ENCODE assay signal across 7 cellular contexts in the genomic region with DNA sequence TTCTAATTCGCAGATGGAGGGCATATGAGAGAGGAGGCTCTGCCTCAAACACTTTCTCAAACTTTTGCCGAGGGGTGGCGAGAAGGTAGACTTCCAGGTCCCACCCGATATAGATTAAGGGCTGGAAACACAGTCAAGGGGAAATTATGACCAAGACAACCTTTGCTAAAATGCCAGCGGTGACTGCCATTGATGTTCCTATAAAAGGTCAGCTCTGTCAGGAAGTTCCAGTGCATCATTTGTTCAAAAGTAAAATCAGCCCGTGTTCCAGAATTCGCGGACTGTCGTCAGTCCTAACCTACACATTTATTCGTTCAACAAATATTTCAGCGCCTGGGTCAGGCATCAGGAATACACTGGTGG. TPM values are rescaled to one million over a fixed set of nuclear protein-coding genes. Genes with fewer than 3 reads are reported as not detected.
DNase-seq lines count a peak whose midpoint lies in the region; ATAC-seq and TF ChIP-seq lines count a peak whose summit lies in the region.

No MANE protein-coding gene starts in this region.

- no peaks in the 10 kb centered on the region for H3K27me3 Mint-ChIP-seq in H9 (ENCODE audit: low read depth)

- H4K20me1 ChIP-seq in H9 (ENCODE audit: control insufficient read depth, insufficient read depth, insufficient read length) (no peaks in the 10 kb centered on the region), osteoblast (ENCODE audit: insufficient read depth, low read length) (peaks cover 33% of the 10 kb centered on the region)

- H2AK5ac ChIP-seq in H9 (ENCODE audit: insufficient read length, low read length) = no peak overlapping the region

- H3K27ac ChIP-seq in H9 (ENCODE audit: insufficient read length, low read depth, low read length) = peak overlapping the region; percentile 11
- peak overlapping the region; percentile 93 for H3K27ac ChIP-seq in SJCRH30
- peak overlapping the region; percentile 92 for H3K27ac ChIP-seq in osteoblast (ENCODE audit: low read depth, low read length)

- H4K5ac ChIP-seq in H9 (ENCODE audit: insufficient read length, low read depth, low read length) = peak overlapping the region; percentile 79

- no peaks in the 10 kb centered on the region; a peak in 1 of 5 replicates for H3K9me3 Mint-ChIP-seq in H9

- H3K4ac ChIP-seq in H9 (ENCODE audit: low read depth, low read length) = no peak overlapping the region

- H3K9me3 ChIP-seq in H9 (ENCODE audit: control insufficient read depth, low read depth, low read length) (no peaks in the 10 kb centered on the region), SJCRH30 (replicated peaks) (no peaks in the 10 kb centered on the region), osteoblast (ENCODE audit: low read depth, low read length) (no peaks in the 10 kb centered on the region)

- peaks cover 10% of the 10 kb centered on the region for H3K23me2 ChIP-seq in H9 (ENCODE audit: insufficient read length, low read depth, low read length, poor library complexity, severe bottlenecking)

- ATAC-seq in HG02610 (IDR thresholded peaks at IDR 0.05; ENCODE audit: unreplicated experiment) = no peak

- H2AFZ ChIP-seq in H9 (ENCODE audit: low read length) (peak overlapping the region; percentile 61), osteoblast (ENCODE audit: low read length) (peak overlapping the region; percentile 97)

- peak overlapping the region; percentile 71 for H2BK12ac ChIP-seq in H9 (ENCODE audit: insufficient read length, low read depth, low read length)

- H2BK5ac ChIP-seq in H9 (ENCODE audit: insufficient read length, low read length) = no peak overlapping the region

- H3K4me2 ChIP-seq in H9 (ENCODE audit: insufficient read depth, insufficient read length, low read length) (peak overlapping the region; percentile 99), osteoblast (ENCODE audit: insufficient read depth, low read length) (peak overlapping the region; percentile 91)

- no peak overlapping the region for H2BK20ac ChIP-seq in H9 (ENCODE audit: low read depth, low read length, poor library complexity, severe bottlenecking)

- DNase-seq in H9 = no peak
- no peak for DNase-seq in SJCRH30
- no peak for DNase-seq in epithelial cell of esophagus (ENCODE audit: low read depth)
- DNase-seq in osteoblast (ENCODE audit: insufficient read length, low spot score, missing footprints) = peak; percentile 38
- no peak for DNase-seq in mesenteric fat pad (ENCODE audit: low spot score)
- no peak for DNase-seq in GM20000 (ENCODE audit: low spot score)

- H3K4me1 ChIP-seq in H9 (ENCODE audit: insufficient read depth, low read length) = no peaks in the 10 kb centered on the region; the same call in 1 of the 2 replicates
- 0 out of 2 replicates have a peak, but pooled peaks cover 4% of the 10 kb centered on the region for H3K4me1 ChIP-seq in SJCRH30
- peaks cover 12% of the 10 kb centered on the region for H3K4me1 ChIP-seq in osteoblast (ENCODE audit: insufficient read depth, low read length)

- no CpG with 5 or more reads among the region's 11 CpGs for WGBS in H9 (ENCODE audit: extremely low coverage, insufficient read length, low lambda C conversion rate)

- H2BK15ac ChIP-seq in H9 (ENCODE audit: low read depth, low read length) = no peak overlapping the region; the same call in 1 of the 2 replicates

- peak overlapping the region; percentile 98 for H3K4me3 Mint-ChIP-seq in H9

- H3K79me2 ChIP-seq in H9 (ENCODE audit: insufficient read depth, low read length) (peaks cover 35% of the 10 kb centered on the region), osteoblast (ENCODE audit: insufficient read depth, low read length) (peaks cover 42% of the 10 kb centered on the region)

- TF ChIP-seq CTCF in H9 (conservative IDR thresholded peaks at IDR 0.05) = no peak
- TF ChIP-seq CTCF in epithelial cell of esophagus (IDR thresholded peaks at IDR 0.05; ENCODE audit: insufficient read depth, low read depth, low read length, missing control alignments) = no peak
- TF ChIP-seq CTCF in osteoblast (IDR thresholded peaks at IDR 0.05; ENCODE audit: extremely low read depth, low read depth, low read length) = no peak
- no peak for TF ChIP-seq CTCF in GM20000 (IDR thresholded peaks at IDR 0.05; ENCODE audit: extremely low read depth, missing control alignments)

- H3K27me3 ChIP-seq in H9 (ENCODE audit: insufficient read depth, low read length) (no peaks in the 10 kb centered on the region), SJCRH30 (no peaks in the 10 kb centered on the region), osteoblast (ENCODE audit: insufficient read depth, low read length) (no peaks in the 10 kb centered on the region)

- peak overlapping the region; percentile 70 to 100 (median 98); a peak in 6 of 7 replicates for H3K27ac Mint-ChIP-seq in H9

- no peak overlapping the region for H4K8ac ChIP-seq in H9 (replicated peaks; ENCODE audit: insufficient read length, low read depth, low read length)

- H3K56ac ChIP-seq in H9 (ENCODE audit: insufficient read length, low read depth, low read length) = peak overlapping the region; percentile 52

- H3T11ph ChIP-seq in H9 (ENCODE audit: low read length) = no peak overlapping the region

- peak overlapping the region; percentile 93 for H2BK120ac ChIP-seq in H9 (ENCODE audit: low read depth, low read length, poor library complexity, severe bottlenecking)

- H3K23ac ChIP-seq in H9 (ENCODE audit: insufficient read length, low read depth, low read length) = no peak overlapping the region

- peaks cover 3 to 22% (median 10%) of the 10 kb centered on the region in 3 experiments; a peak in 6 of 7 replicates for H3K36me3 Mint-ChIP-seq in H9 (ENCODE audit: insufficient read depth in 1 of 3, low read depth in 3 of 3)

- no peak overlapping the region for H4K91ac ChIP-seq in H9 (ENCODE audit: insufficient read length, low read depth, low read length)

- H3K14ac ChIP-seq in H9 (ENCODE audit: insufficient read depth, low read length) = peak overlapping the region; percentile 97

- peak overlapping the region; percentile 91 for H3K9ac ChIP-seq in H9 (ENCODE audit: extremely low read depth, insufficient read length, low read length)

- peak overlapping the region; percentile 98 for H3K18ac ChIP-seq in H9 (ENCODE audit: insufficient read length, low read depth, low read length)

- H3K36me3 ChIP-seq in SJCRH30 = no peaks in the 10 kb centered on the region; the same call in 1 of the 2 replicates
- H3K36me3 ChIP-seq in osteoblast (ENCODE audit: insufficient read depth, low read length) = no peaks in the 10 kb centered on the region

- peaks cover 3% of the 10 kb centered on the region for H3K79me1 ChIP-seq in H9 (ENCODE audit: insufficient read depth, low read depth, low read length, poor library complexity, severe bottlenecking)

- peaks cover 28 to 36% of the 10 kb centered on the region in 2 experiments for H3K4me1 Mint-ChIP-seq in H9

- peak overlapping the region; percentile 91 for H3K4me3 ChIP-seq in SJCRH30
- peak overlapping the region; percentile 96 for H3K4me3 ChIP-seq in epithelial cell of esophagus (ENCODE audit: low read length)
- H3K4me3 ChIP-seq in osteoblast (ENCODE audit: insufficient read depth, low read length) = peak overlapping the region; percentile 96

RNA-seq across cellular contexts. Expression of a gene that starts 0.8 kb away (rescaled TPM):
- total RNA-seq in H9 (2021) = 184 and 188 TPM in 2 replicates
- total RNA-seq in SJCRH30 (2014; rRNA removed; shearing (Covaris generic)) = 152 and 177 TPM in 2 replicates
- total RNA-seq in osteoblast = 106 TPM in 2 replicates
- 137 TPM for total RNA-seq in mesenteric fat pad

Comparison
In these comparisons a context has a peak if more than half of its experiments do, and no peak if none do; other contexts are left out.
1. H3K27ac ChIP-seq: peak in every context shown above with its lines; median percentile 93 in SJCRH30; 92 in osteoblast; 11 in H9.